Comparison of ENCODE assay signal across 8 cellular contexts in genomic region chr6:31396422-31397152, GRCh38. TPM values are rescaled to one million over a fixed set of nuclear protein-coding genes. Genes with fewer than 3 reads are reported as not detected.
DNase-seq lines count a peak whose midpoint lies in the region; ATAC-seq and TF ChIP-seq lines count a peak whose summit lies in the region.

No MANE protein-coding gene starts in this region.

- H3K9me3 ChIP-seq in SK-N-MC (ENCODE audit: low read depth, low read length) (no peaks in the 10 kb centered on the region), parathyroid adenoma (ENCODE audit: control insufficient read depth, low read length) (no peaks in the 10 kb centered on the region), upper lobe of right lung (no peaks in the 10 kb centered on the region)

- peak; percentile 73 for ATAC-seq in upper lobe of right lung
- ATAC-seq in GM19467 (IDR thresholded peaks at IDR 0.05; ENCODE audit: unreplicated experiment) = no peak

- H3K27ac ChIP-seq in SK-N-MC (no peak overlapping the region), parathyroid adenoma (no peak overlapping the region), upper lobe of right lung (no peak overlapping the region)

- H2AFZ ChIP-seq in parathyroid adenoma = no peak overlapping the region

- H3K79me2 ChIP-seq in parathyroid adenoma = no peaks in the 10 kb centered on the region

- H3K4me1 ChIP-seq in parathyroid adenoma = no peaks in the 10 kb centered on the region
- peaks cover 26% of the 10 kb centered on the region for H3K4me1 ChIP-seq in upper lobe of right lung

- no peak overlapping the region for H3K9ac ChIP-seq in SK-N-MC (ENCODE audit: insufficient read length)
- no peak overlapping the region for H3K9ac ChIP-seq in parathyroid adenoma

- H3K4me2 ChIP-seq in parathyroid adenoma (ENCODE audit: low read length) = no peak overlapping the region

- TF ChIP-seq CTCF in GM06990 (IDR thresholded peaks at IDR 0.05; ENCODE audit: insufficient read depth, low read length, poor library complexity, severe bottlenecking) (peak; percentile 87), LNCAP (IDR thresholded peaks at IDR 0.05) (peak; percentile 58), parathyroid adenoma (IDR thresholded peaks at IDR 0.05) (peak; percentile 92), upper lobe of right lung (IDR thresholded peaks at IDR 0.05) (peak; percentile 97)

- H3K36me3 ChIP-seq in GM06990 (ENCODE audit: control insufficient read depth, insufficient read depth, low read length) (no peaks in the 10 kb centered on the region; the same call in 1 of the 2 replicates), SK-N-MC (ENCODE audit: insufficient read depth, low read length) (no peaks in the 10 kb centered on the region), parathyroid adenoma (ENCODE audit: control insufficient read depth, insufficient read depth, low read length) (no peaks in the 10 kb centered on the region), upper lobe of right lung (peaks cover 10% of the 10 kb centered on the region)

- DNase-seq in GM06990 (ENCODE audit: extremely low read depth, insufficient read length) = peak; percentile 36
- DNase-seq in SK-N-MC (ENCODE audit: low read depth, low spot score) = no peak
- peak; percentile 89 for DNase-seq in activated naive CD4-positive, alpha-beta T cell treated with Interleukin-2 at 50 U/mL for 16 hours
- peak; percentile 51 for DNase-seq in glomerular endothelial cell (ENCODE audit: extremely low read depth, low read depth, low spot score)
- peak; percentile 86 for DNase-seq in upper lobe of right lung

- H3K4me3 ChIP-seq in GM06990 (replicated peaks; ENCODE audit: low read depth, low read length) = no peak overlapping the region
- H3K4me3 ChIP-seq in SK-N-MC = peak overlapping the region; percentile 60
- no peak overlapping the region for H3K4me3 ChIP-seq in parathyroid adenoma (ENCODE audit: low read depth, low read length)
- no peak overlapping the region for H3K4me3 ChIP-seq in upper lobe of right lung

- intact Hi-C loops in upper lobe of right lung (cut with DNase I) = loop anchor here (5.0 kb wide), 1 partner anchor 46 kb away; no protein-coding TSS in a partner anchor

- H3K27me3 ChIP-seq in GM06990 (replicated peaks; ENCODE audit: control insufficient read depth, insufficient read depth, low read length) (no peaks in the 10 kb centered on the region), parathyroid adenoma (ENCODE audit: control insufficient read depth, insufficient read depth, low read length) (no peaks in the 10 kb centered on the region), upper lobe of right lung (no peaks in the 10 kb centered on the region)

RNA-seq across cellular contexts. Expression of gene MICA, which starts 6.8 kb away (rescaled TPM):
- total RNA-seq in glomerular endothelial cell (55.0 and 63.6 TPM in 2 replicates), upper lobe of right lung (36.6 TPM)

RNA-seq across cellular contexts. Expression of gene HLA-B, which starts 39.6 kb away (rescaled TPM):
- total RNA-seq in glomerular endothelial cell (1,037 and 2,213 TPM in 2 replicates), upper lobe of right lung (2,632 TPM)
